In the genomic region with DNA sequence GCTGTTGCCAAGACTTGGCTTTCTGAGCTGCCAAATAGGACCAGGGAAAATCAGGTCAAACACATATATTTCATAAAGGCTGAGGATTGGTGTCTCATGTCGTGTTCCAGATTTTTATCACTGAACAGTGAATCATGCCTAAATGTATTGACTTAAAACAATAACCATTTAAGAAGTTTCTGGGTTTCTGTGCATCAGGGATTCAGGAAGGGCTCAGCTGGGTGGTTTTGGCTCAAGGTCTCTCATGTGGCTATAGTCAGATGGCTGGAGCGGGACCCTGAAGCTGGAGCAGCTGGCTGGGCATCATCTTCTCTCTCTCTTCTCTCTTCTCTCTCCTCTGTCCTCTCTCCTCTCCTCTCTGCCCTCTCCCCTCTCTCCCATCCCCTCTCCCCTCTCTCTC, we compare ENCODE assay signal across 17 cellular contexts. TPM values are rescaled to one million over a fixed set of nuclear protein-coding genes. Genes with fewer than 3 reads are reported as not detected.
DNase-seq lines count a peak whose midpoint lies in the region; ATAC-seq, FAIRE-seq and TF ChIP-seq lines count a peak whose summit lies in the region.
"Had no signal": no experiment of that assay in that cellular context is flagged by ENCODE, and none has a peak within 500 bp of the region (broad histone marks: within the 10 kb centered on the region; RNA-seq: fewer than 3 reads in every experiment).

No MANE protein-coding gene starts in this region.

- H3K27me3 Mint-ChIP-seq in activated CD4-positive, alpha-beta T cell treated with anti-CD3 and anti-CD28 coated beads, Interleukin-2, amount 10 ng/mL, durations not matched to agents 24 days and 14 days, result no peaks in the 10 kb centered on the region
- no peaks in the 10 kb centered on the region for H3K27me3 Mint-ChIP-seq in activated CD4-positive, alpha-beta T cell treated with anti-CD3 and anti-CD28 coated beads, Interleukin-2, amount 10 ng/mL, durations not matched to agents 7 days and 5 days
- H3K27me3 Mint-ChIP-seq in stimulated activated naive CD8-positive, alpha-beta T cell treated with anti-CD3 and anti-CD28 coated beads, Interleukin-15, Interleukin-2, amounts not matched to agents 100 ng/mL and 50 ng/mL, for 24 hours, result no peaks in the 10 kb centered on the region
- H3K27me3 Mint-ChIP-seq: CD4-positive, CD25-positive, alpha-beta regulatory T cell had no signal

- no peak for TF ChIP-seq CTCF in GM12878 (IDR thresholded peaks at IDR 0.05 in 2 of 3, conservative IDR thresholded peaks at IDR 0.05 in 1 of 3; ENCODE audit: control insufficient read depth in 2 of 3, extremely low read depth in 1 of 3, insufficient read depth in 1 of 3, low read depth in 3 of 3, low read length in 3 of 3)

- H3K36me3 ChIP-seq in GM12878 (ENCODE audit: control insufficient read depth in 2 of 2, insufficient read depth in 2 of 2, low read length in 1 of 2), result no peaks in the 10 kb centered on the region
- H3K36me3 ChIP-seq: BLaER1 treated with 17β-estradiol and CSF1 and Interleukin-3, amounts not matched to agents 10 nM and 100 nM had no signal

- no peak overlapping the region for H3K4me3 ChIP-seq in GM12878
- H3K4me3 ChIP-seq: BLaER1 treated with 17β-estradiol and CSF1 and Interleukin-3, amounts not matched to agents 10 nM and 100 nM had no signal

- RAD21 ChIA-PET in GM12878 (lab: Charles Lee; ENCODE audit: unreplicated experiment), result interaction anchor here (0.9 to 1.5 kb wide), 3 partner anchors 12 to 238 kb away, joined by 3 to 6 read pairs (median 4); no protein-coding TSS in a partner anchor

- no peaks in the 10 kb centered on the region for H4K20me1 ChIP-seq in GM12878 (ENCODE audit: control insufficient read depth, insufficient read depth)
- H4K20me1 ChIP-seq: BLaER1 treated with 17β-estradiol and CSF1 and Interleukin-3, amounts not matched to agents 10 nM and 100 nM had no signal

- no peak for DNase-seq in activated CD4-positive, alpha-beta T cell treated with anti-CD3 and anti-CD28 coated beads, Interleukin-2, amount 10 ng/mL, durations not matched to agents 24 days and 14 days
- DNase-seq in activated CD4-positive, alpha-beta T cell treated with anti-CD3 and anti-CD28 coated beads, Interleukin-2, amount 10 ng/mL, durations not matched to agents 7 days and 5 days, result no peak
- no peak for DNase-seq in stimulated activated naive CD8-positive, alpha-beta T cell treated with anti-CD3 and anti-CD28 coated beads, Interleukin-15, Interleukin-2, amounts not matched to agents 100 U/mL and 50 U/mL, for 24 hours
- DNase-seq in GM12878 (ENCODE audit: low read depth, low spot score) (no peak), COLO829 (ENCODE audit: low spot score) (no peak)
- no peak for DNase-seq in stimulated activated CD4-positive, alpha-beta T cell treated with anti-CD3 and anti-CD28 coated beads, Interleukin-2, amount 100 ng/mL, for 24 hours
- DNase-seq: 8988T; ACHN; Calu3; CD4-positive, CD25-positive, alpha-beta regulatory T cell; DMS 273 treated with DMSO at 0.1 percent for 48 hours; GOT3; H9 had no signal

- TF ChIP-seq RAD21 in GM12878 (IDR thresholded peaks at IDR 0.05; ENCODE audit: insufficient read depth, low read depth, low read length), result no peak

- no peaks in the 10 kb centered on the region for H3K27me3 ChIP-seq in GM12878 (replicated peaks in 1 of 2; ENCODE audit: control insufficient read depth in 2 of 2, insufficient read depth in 2 of 2, low read length in 1 of 2)
- H3K27me3 ChIP-seq: BLaER1 treated with 17β-estradiol and CSF1 and Interleukin-3, amounts not matched to agents 10 nM and 100 nM had no signal

- peaks cover 36% of the 10 kb centered on the region for H3K4me1 ChIP-seq in GM12878 (ENCODE audit: control insufficient read depth, insufficient read depth, low read length)

- intact Hi-C loops in activated CD4-positive, alpha-beta T cell treated with anti-CD3 and anti-CD28 coated beads, Interleukin-2, amount 10 ng/mL, durations not matched to agents 24 days and 14 days (cut with micrococcal nuclease), result no loop called here
- intact Hi-C loops in GM12878 (cut with micrococcal nuclease; ENCODE audit: unreplicated experiment), result no loop called here

- no peak overlapping the region for H2AFZ ChIP-seq in GM12878 (ENCODE audit: control insufficient read depth, low read depth, low read length)

- peaks cover 22% of the 10 kb centered on the region for H3K36me3 Mint-ChIP-seq in activated CD4-positive, alpha-beta T cell treated with anti-CD3 and anti-CD28 coated beads, Interleukin-2, amount 10 ng/mL, durations not matched to agents 24 days and 14 days (ENCODE audit: low read depth)
- peaks cover 22% of the 10 kb centered on the region for H3K36me3 Mint-ChIP-seq in activated CD4-positive, alpha-beta T cell treated with anti-CD3 and anti-CD28 coated beads, Interleukin-2, amount 10 ng/mL, durations not matched to agents 7 days and 5 days (ENCODE audit: low read depth)
- H3K36me3 Mint-ChIP-seq in stimulated activated naive CD8-positive, alpha-beta T cell treated with anti-CD3 and anti-CD28 coated beads, Interleukin-15, Interleukin-2, amounts not matched to agents 100 ng/mL and 50 ng/mL, for 24 hours (ENCODE audit: low read depth), result peaks cover 21% of the 10 kb centered on the region

- SMC1A ChIA-PET in GM12878 (lab: Charles Lee; ENCODE audit: uncharacterized antibody, unreplicated experiment), result interaction anchor here (0.9 to 5.3 kb wide), 13 partner anchors 8 to 259 kb away, joined by 3 to 36 read pairs (median 5); a partner anchor contains a TSS

- peaks cover 39% of the 10 kb centered on the region for H3K4me1 Mint-ChIP-seq in activated CD4-positive, alpha-beta T cell treated with anti-CD3 and anti-CD28 coated beads, Interleukin-2, amount 10 ng/mL, durations not matched to agents 24 days and 14 days
- H3K4me1 Mint-ChIP-seq in activated CD4-positive, alpha-beta T cell treated with anti-CD3 and anti-CD28 coated beads, Interleukin-2, amount 10 ng/mL, durations not matched to agents 7 days and 5 days, result peaks cover 30% of the 10 kb centered on the region
- H3K4me1 Mint-ChIP-seq in stimulated activated naive CD8-positive, alpha-beta T cell treated with anti-CD3 and anti-CD28 coated beads, Interleukin-15, Interleukin-2, amounts not matched to agents 100 ng/mL and 50 ng/mL, for 24 hours (ENCODE audit: low read depth), result peaks cover 58% of the 10 kb centered on the region

- peak overlapping the region; percentile 32 for H3K27ac Mint-ChIP-seq in activated CD4-positive, alpha-beta T cell treated with anti-CD3 and anti-CD28 coated beads, Interleukin-2, amount 10 ng/mL, durations not matched to agents 24 days and 14 days
- no peak overlapping the region for H3K27ac Mint-ChIP-seq in activated CD4-positive, alpha-beta T cell treated with anti-CD3 and anti-CD28 coated beads, Interleukin-2, amount 10 ng/mL, durations not matched to agents 7 days and 5 days
- H3K27ac Mint-ChIP-seq in stimulated activated naive CD8-positive, alpha-beta T cell treated with anti-CD3 and anti-CD28 coated beads, Interleukin-15, Interleukin-2, amounts not matched to agents 100 ng/mL and 50 ng/mL, for 24 hours, result peak overlapping the region; percentile 81
- H3K27ac Mint-ChIP-seq: CD4-positive, CD25-positive, alpha-beta regulatory T cell had no signal

- CTCF ChIA-PET in activated CD4-positive, alpha-beta T cell treated with anti-CD3 and anti-CD28 coated beads, Interleukin-2, amount 10 ng/mL, durations not matched to agents 7 days and 5 days (lab: Charles Lee), result interaction anchor here (0.8 kb wide), 1 partner anchor 18 kb away, joined by 3 read pairs; no protein-coding TSS in a partner anchor
- CTCF ChIA-PET in GM12878 (lab: Yijun Ruan, JAX), result interaction anchor here (0.6 to 1.3 kb wide), 7 partner anchors 10 to 233 kb away, joined by 3 to 5 read pairs (median 3); no protein-coding TSS in a partner anchor

- peaks cover 39% of the 10 kb centered on the region for H3K9me3 ChIP-seq in GM12878 (replicated peaks; ENCODE audit: control insufficient read depth, insufficient read depth, low read length)

- no peak for TF ChIP-seq POLR2A in GM12878 (IDR thresholded peaks at IDR 0.05; ENCODE audit: low read depth, low read length)

- POLR2A ChIA-PET in activated CD4-positive, alpha-beta T cell treated with anti-CD3 and anti-CD28 coated beads, Interleukin-2, amount 10 ng/mL, durations not matched to agents 7 days and 5 days (lab: Charles Lee), result no interaction called here
- POLR2A ChIA-PET in GM12878 (lab: Charles Lee), result interaction anchor here (0.6 to 4.2 kb wide), 8 partner anchors 7 to 378 kb away, joined by 3 to 22 read pairs (median 5); no protein-coding TSS in a partner anchor

- TF ChIP-seq EP300 in GM12878 (IDR thresholded peaks at IDR 0.05; ENCODE audit: borderline replicate concordance in 1 of 2, control insufficient read depth in 1 of 2, low read depth in 2 of 2, low read length in 2 of 2), result no peak

- in situ Hi-C loops in GM12878 (cut with MboI), result loop anchor here (25.0 kb wide), 1 partner anchor 1162 kb away; no protein-coding TSS in a partner anchor

- no peak overlapping the region for H3K4me2 ChIP-seq in GM12878 (ENCODE audit: control insufficient read depth, insufficient read depth)

- H3K9me3 Mint-ChIP-seq in activated CD4-positive, alpha-beta T cell treated with anti-CD3 and anti-CD28 coated beads, Interleukin-2, amount 10 ng/mL, durations not matched to agents 24 days and 14 days, result peaks cover 16% of the 10 kb centered on the region
- H3K9me3 Mint-ChIP-seq in activated CD4-positive, alpha-beta T cell treated with anti-CD3 and anti-CD28 coated beads, Interleukin-2, amount 10 ng/mL, durations not matched to agents 7 days and 5 days, result peaks cover 30% of the 10 kb centered on the region
- peaks cover 20% of the 10 kb centered on the region for H3K9me3 Mint-ChIP-seq in stimulated activated naive CD8-positive, alpha-beta T cell treated with anti-CD3 and anti-CD28 coated beads, Interleukin-15, Interleukin-2, amounts not matched to agents 100 ng/mL and 50 ng/mL, for 24 hours

- no peaks in the 10 kb centered on the region; the same call in 1 of the 2 replicates for H3K79me2 ChIP-seq in GM12878 (ENCODE audit: control insufficient read depth, insufficient read depth, low read length)

- no peak overlapping the region for H3K9ac ChIP-seq in GM12878 (ENCODE audit: control insufficient read depth, insufficient read depth, low read length)
- H3K9ac ChIP-seq: BLaER1 treated with 17β-estradiol and CSF1 and Interleukin-3, amounts not matched to agents 10 nM and 100 nM had no signal

- no peak for FAIRE-seq in GM12878 (lab: Jason Lieb, UNC)
- FAIRE-seq: GM12891 had no signal

- no TSS peak for BruUV-seq in GM12878 (replicated peaks; lab: Mats Ljungman, UMichigan)

- H3K27ac ChIP-seq in GM12878 (ENCODE audit: control insufficient read depth, insufficient read depth), result no peak overlapping the region

- H3K4me3 Mint-ChIP-seq in activated CD4-positive, alpha-beta T cell treated with anti-CD3 and anti-CD28 coated beads, Interleukin-2, amount 10 ng/mL, durations not matched to agents 24 days and 14 days, result no peak overlapping the region
- no peak overlapping the region for H3K4me3 Mint-ChIP-seq in activated CD4-positive, alpha-beta T cell treated with anti-CD3 and anti-CD28 coated beads, Interleukin-2, amount 10 ng/mL, durations not matched to agents 7 days and 5 days
- no peak overlapping the region for H3K4me3 Mint-ChIP-seq in stimulated activated naive CD8-positive, alpha-beta T cell treated with anti-CD3 and anti-CD28 coated beads, Interleukin-15, Interleukin-2, amounts not matched to agents 100 ng/mL and 50 ng/mL, for 24 hours
- H3K4me3 Mint-ChIP-seq: CD4-positive, CD25-positive, alpha-beta regulatory T cell; H9 had no signal

- WGBS in GM12878 (ENCODE audit: insufficient coverage, insufficient replicate concordance, low lambda C conversion rate, missing lambda C conversion rate), result 100% methylated on average over 2 of the region's 2 CpGs

- no peak for ATAC-seq in stimulated activated naive CD8-positive, alpha-beta T cell treated with anti-CD3 and anti-CD28 coated beads, Interleukin-15, Interleukin-2, amounts not matched to agents 100 U/mL and 50 U/mL, for 24 hours
- ATAC-seq in GM12878 (no peak), HG03139 (IDR thresholded peaks at IDR 0.05; ENCODE audit: unreplicated experiment) (no peak)

RNA-seq across cellular contexts. Expression of a gene that starts 10.7 kb away (rescaled TPM):
- 90.6 and 92.4 TPM in 2 replicates for total RNA-seq in activated CD4-positive, alpha-beta T cell treated with anti-CD3 and anti-CD28 coated beads, Interleukin-2, amount 10 ng/mL, durations not matched to agents 24 days and 14 days
- total RNA-seq in activated CD4-positive, alpha-beta T cell treated with anti-CD3 and anti-CD28 coated beads, Interleukin-2, amount 10 ng/mL, durations not matched to agents 7 days and 5 days, result 10 to 100 TPM; 57.3 to 57.9 TPM
- total RNA-seq in GM12878 (2013; cell fraction: nucleolus; rRNA removed), result 377 and 379 TPM in 2 replicates
- total RNA-seq in GM12878 (2014; rRNA removed) (154 and 163 TPM in 2 replicates), GM12878 (2014; rRNA removed; fragmentation: Illumina TruSeq; extraction: Trizol) (145 TPM in 2 replicates), GM12878 (2021) (166 and 176 TPM in 2 replicates)
- polyA plus RNA-seq in GM12878 (2011; ENCODE audit: low read depth), result 68.5 TPM
- polyA plus RNA-seq in GM12878 (2011; rRNA removed) (171 and 213 TPM in 2 replicates), GM12878 (2014; fragmentation: Illumina TruSeq; extraction: Trizol) (146 and 170 TPM in 2 replicates), GM12878 (2014; fragmentation: Nextera tagmentation; extraction: Ambion mirVana) (10 to 100 TPM; 20.6 to 38.9 TPM), GM12878 (2014; rRNA removed) (143 and 149 TPM in 2 replicates), GM12878 (2016; fragmentation: Nextera tagmentation; extraction: Ambion mirVana) (10 to 100 TPM; 46.3 to 61.9 TPM)
- polyA plus RNA-seq in GM12878 (2011; cell fraction: cytosol; rRNA removed), result 284 and 352 TPM in 2 replicates
- 306 TPM in 2 replicates for polyA plus RNA-seq in GM12878 (2011; cell fraction: nucleus; rRNA removed)
- polyA plus RNA-seq in GM12878 (2012), result 90.4 and 119 TPM in 2 replicates
- 198 and 256 TPM in 2 replicates for polyA minus RNA-seq in GM12878 (2011; rRNA and poly(A)+ RNA removed)
- polyA minus RNA-seq in GM12878 (2011; cell fraction: cytosol; rRNA and poly(A)+ RNA removed), result 85.5 and 87.8 TPM in 2 replicates
- polyA minus RNA-seq in GM12878 (2011; cell fraction: nucleus; rRNA and poly(A)+ RNA removed), result 129 and 203 TPM in 2 replicates
